Comparison of ENCODE assay signal across 7 cellular contexts in genomic region chrY:7287963-7288362, GRCh38.
DNase-seq lines count a peak whose midpoint lies in the region; ATAC-seq and TF ChIP-seq lines count a peak whose summit lies in the region.
"Not testable (repeated sequence)": the region's sequence is repeated elsewhere in the genome, so short reads cannot be mapped to it uniquely, and the experiment has no call there.

No MANE protein-coding gene starts in this region.

- POLR2A ChIA-PET in activated CD4-positive, alpha-beta memory T cell treated with anti-CD3 and anti-CD28 coated beads, Interleukin-2, amount 10 ng/mL, durations not matched to agents 7 days and 5 days (lab: Charles Lee), result interaction anchor here (1.0 kb wide), 1 partner anchor 14 kb away, joined by 3 read pairs; no protein-coding TSS in a partner anchor

- TF ChIP-seq CTCF in left ventricle myocardium inferior (IDR thresholded peaks at IDR 0.05; ENCODE audit: borderline replicate concordance), result not testable (repeated sequence)

- DNase-seq in T-helper 17 cell; activated CD4-positive, alpha-beta memory T cell treated with anti-CD3 and anti-CD28 coated beads, Interleukin-2, amount 10 ng/mL, durations not matched to agents 7 days and 5 days; activated T-helper 2 cell treated with anti-CD3 and anti-CD28 coated beads, Interferon-gamma antibody, Interleukin-2, Interleukin-4, amounts not matched to agents 10 μg/mL and 5 μg/mL and 100 μg/mL, durations not matched to agents 14 hours and 24 hours and 36 hours (ENCODE audit: low spot score); activated naive CD8-positive, alpha-beta T cell treated with anti-CD3 and anti-CD28 coated beads, Interleukin-2, amount 50 U/mL, for 24 hours; left ventricle myocardium inferior; stimulated activated naive CD8-positive, alpha-beta T cell treated with anti-CD3 and anti-CD28 coated beads, Interleukin-15, amount 100 ng/mL, for 72 hours: not testable (repeated sequence)

- not testable (repeated sequence) for H3K36me3 Mint-ChIP-seq in T-helper 17 cell (ENCODE audit: low read depth)
- H3K36me3 Mint-ChIP-seq in activated CD4-positive, alpha-beta memory T cell treated with anti-CD3 and anti-CD28 coated beads, Interleukin-2, amount 10 ng/mL, durations not matched to agents 7 days and 5 days (ENCODE audit: low read depth), result peaks cover 57% of the 10 kb centered on the region
- peaks cover 60% of the 10 kb centered on the region for H3K36me3 Mint-ChIP-seq in activated T-helper 2 cell treated with anti-CD3 and anti-CD28 coated beads, Interferon-gamma antibody, Interleukin-2, Interleukin-4, amounts not matched to agents 10 μg/mL and 5 μg/mL and 100 μg/mL, durations not matched to agents 14 hours and 24 hours and 36 hours (ENCODE audit: low read depth)
- H3K36me3 Mint-ChIP-seq in activated naive CD8-positive, alpha-beta T cell treated with anti-CD3 and anti-CD28 coated beads, Interleukin-2, amount 50 U/mL, for 24 hours (ENCODE audit: low read depth), result peaks cover 22% of the 10 kb centered on the region

- H3K36me3 ChIP-seq in KOPT-K1 (ENCODE audit: insufficient read depth, low read length), result peaks cover 65% of the 10 kb centered on the region
- H3K36me3 ChIP-seq in left ventricle myocardium inferior, result not testable (repeated sequence)

- H3K27me3 ChIP-seq in left ventricle myocardium inferior (ENCODE audit: low read depth), result not testable (repeated sequence)

- H3K27ac ChIP-seq in KOPT-K1 (ENCODE audit: low read depth, low read length, poor library complexity, severe bottlenecking) (peak overlapping the region; percentile 18), left ventricle myocardium inferior (replicated peaks) (peak overlapping the region; percentile 67)

- H3K4me1 Mint-ChIP-seq in T-helper 17 cell, result peaks cover 31% of the 10 kb centered on the region
- peaks cover 70% of the 10 kb centered on the region for H3K4me1 Mint-ChIP-seq in activated CD4-positive, alpha-beta memory T cell treated with anti-CD3 and anti-CD28 coated beads, Interleukin-2, amount 10 ng/mL, durations not matched to agents 7 days and 5 days
- H3K4me1 Mint-ChIP-seq in activated T-helper 2 cell treated with anti-CD3 and anti-CD28 coated beads, Interferon-gamma antibody, Interleukin-2, Interleukin-4, amounts not matched to agents 10 μg/mL and 5 μg/mL and 100 μg/mL, durations not matched to agents 14 hours and 24 hours and 36 hours (ENCODE audit: low read depth), result peaks cover 57% of the 10 kb centered on the region
- peaks cover 70% of the 10 kb centered on the region for H3K4me1 Mint-ChIP-seq in activated naive CD8-positive, alpha-beta T cell treated with anti-CD3 and anti-CD28 coated beads, Interleukin-2, amount 50 U/mL, for 24 hours
- H3K4me1 Mint-ChIP-seq in stimulated activated naive CD8-positive, alpha-beta T cell treated with anti-CD3 and anti-CD28 coated beads, Interleukin-15, amount 100 ng/mL, for 72 hours, result peaks cover 70% of the 10 kb centered on the region

- H3K27ac Mint-ChIP-seq in T-helper 17 cell, result peak overlapping the region; percentile 6
- peak overlapping the region; percentile 72 for H3K27ac Mint-ChIP-seq in activated CD4-positive, alpha-beta memory T cell treated with anti-CD3 and anti-CD28 coated beads, Interleukin-2, amount 10 ng/mL, durations not matched to agents 7 days and 5 days
- peak overlapping the region; percentile 62 for H3K27ac Mint-ChIP-seq in activated T-helper 2 cell treated with anti-CD3 and anti-CD28 coated beads, Interferon-gamma antibody, Interleukin-2, Interleukin-4, amounts not matched to agents 10 μg/mL and 5 μg/mL and 100 μg/mL, durations not matched to agents 14 hours and 24 hours and 36 hours
- H3K27ac Mint-ChIP-seq in activated naive CD8-positive, alpha-beta T cell treated with anti-CD3 and anti-CD28 coated beads, Interleukin-2, amount 50 U/mL, for 24 hours, result peak overlapping the region; percentile 69
- H3K27ac Mint-ChIP-seq in stimulated activated naive CD8-positive, alpha-beta T cell treated with anti-CD3 and anti-CD28 coated beads, Interleukin-15, amount 100 ng/mL, for 72 hours, result peak overlapping the region; percentile 62 to 83

- not testable (repeated sequence) for H3K4me3 ChIP-seq in left ventricle myocardium inferior

- peak overlapping the region; percentile 45 for H3K4me3 Mint-ChIP-seq in T-helper 17 cell
- H3K4me3 Mint-ChIP-seq in activated CD4-positive, alpha-beta memory T cell treated with anti-CD3 and anti-CD28 coated beads, Interleukin-2, amount 10 ng/mL, durations not matched to agents 7 days and 5 days; activated naive CD8-positive, alpha-beta T cell treated with anti-CD3 and anti-CD28 coated beads, Interleukin-2, amount 50 U/mL, for 24 hours; stimulated activated naive CD8-positive, alpha-beta T cell treated with anti-CD3 and anti-CD28 coated beads, Interleukin-15, amount 100 ng/mL, for 72 hours: not testable (repeated sequence)
- peak overlapping the region; percentile 13 for H3K4me3 Mint-ChIP-seq in activated T-helper 2 cell treated with anti-CD3 and anti-CD28 coated beads, Interferon-gamma antibody, Interleukin-2, Interleukin-4, amounts not matched to agents 10 μg/mL and 5 μg/mL and 100 μg/mL, durations not matched to agents 14 hours and 24 hours and 36 hours (ENCODE audit: low read depth)

- H3K27me3 Mint-ChIP-seq in T-helper 17 cell; activated CD4-positive, alpha-beta memory T cell treated with anti-CD3 and anti-CD28 coated beads, Interleukin-2, amount 10 ng/mL, durations not matched to agents 7 days and 5 days; activated T-helper 2 cell treated with anti-CD3 and anti-CD28 coated beads, Interferon-gamma antibody, Interleukin-2, Interleukin-4, amounts not matched to agents 10 μg/mL and 5 μg/mL and 100 μg/mL, durations not matched to agents 14 hours and 24 hours and 36 hours (ENCODE audit: low read depth); activated naive CD8-positive, alpha-beta T cell treated with anti-CD3 and anti-CD28 coated beads, Interleukin-2, amount 50 U/mL, for 24 hours; stimulated activated naive CD8-positive, alpha-beta T cell treated with anti-CD3 and anti-CD28 coated beads, Interleukin-15, amount 100 ng/mL, for 72 hours: not testable (repeated sequence)

- ATAC-seq in T-helper 17 cell; activated naive CD8-positive, alpha-beta T cell treated with anti-CD3 and anti-CD28 coated beads, Interleukin-2, amount 50 U/mL, for 24 hours; stimulated activated naive CD8-positive, alpha-beta T cell treated with anti-CD3 and anti-CD28 coated beads, Interleukin-15, amount 100 ng/mL, for 72 hours: not testable (repeated sequence)

- not testable (repeated sequence) for H3K9me3 ChIP-seq in KOPT-K1 (ENCODE audit: insufficient read depth, low read length, poor library complexity, severe bottlenecking); T-helper 17 cell (ENCODE audit: control insufficient read depth, low read length, poor library complexity, severe bottlenecking); left ventricle myocardium inferior (replicated peaks)

- CTCF ChIA-PET in activated CD4-positive, alpha-beta memory T cell treated with anti-CD3 and anti-CD28 coated beads, Interleukin-2, amount 10 ng/mL, durations not matched to agents 7 days and 5 days (lab: Charles Lee), result not testable (repeated sequence)

- H3K4me1 ChIP-seq in left ventricle myocardium inferior, result peaks cover 30% of the 10 kb centered on the region

- intact Hi-C loops in activated T-helper 2 cell treated with anti-CD3 and anti-CD28 coated beads, Interferon-gamma antibody, Interleukin-2, Interleukin-4, amounts not matched to agents 10 μg/mL and 5 μg/mL and 100 μg/mL, durations not matched to agents 14 hours and 24 hours and 36 hours (cut with micrococcal nuclease); left ventricle myocardium inferior (cut with micrococcal nuclease): not testable (repeated sequence)

- not testable (repeated sequence) for H3K9me3 Mint-ChIP-seq in activated CD4-positive, alpha-beta memory T cell treated with anti-CD3 and anti-CD28 coated beads, Interleukin-2, amount 10 ng/mL, durations not matched to agents 7 days and 5 days; activated T-helper 2 cell treated with anti-CD3 and anti-CD28 coated beads, Interferon-gamma antibody, Interleukin-2, Interleukin-4, amounts not matched to agents 10 μg/mL and 5 μg/mL and 100 μg/mL, durations not matched to agents 14 hours and 24 hours and 36 hours; activated naive CD8-positive, alpha-beta T cell treated with anti-CD3 and anti-CD28 coated beads, Interleukin-2, amount 50 U/mL, for 24 hours; stimulated activated naive CD8-positive, alpha-beta T cell treated with anti-CD3 and anti-CD28 coated beads, Interleukin-15, amount 100 ng/mL, for 72 hours

Comparison
In these comparisons a context has a peak if more than half of its experiments do, and no peak if none do; other contexts are left out.
1. H3K27ac Mint-ChIP-seq: peak in every context shown above with its lines; median percentile 72 in stimulated activated naive CD8-positive, alpha-beta T cell treated with anti-CD3 and anti-CD28 coated beads, Interleukin-15, amount 100 ng/mL, for 72 hours; 72 in activated CD4-positive, alpha-beta memory T cell treated with anti-CD3 and anti-CD28 coated beads, Interleukin-2, amount 10 ng/mL, durations not matched to agents 7 days and 5 days; 69 in activated naive CD8-positive, alpha-beta T cell treated with anti-CD3 and anti-CD28 coated beads, Interleukin-2, amount 50 U/mL, for 24 hours; 62 in activated T-helper 2 cell treated with anti-CD3 and anti-CD28 coated beads, Interferon-gamma antibody, Interleukin-2, Interleukin-4, amounts not matched to agents 10 μg/mL and 5 μg/mL and 100 μg/mL, durations not matched to agents 14 hours and 24 hours and 36 hours; 6 in T-helper 17 cell.